ENCODE assay signal across 11 cellular contexts in the genomic region with DNA sequence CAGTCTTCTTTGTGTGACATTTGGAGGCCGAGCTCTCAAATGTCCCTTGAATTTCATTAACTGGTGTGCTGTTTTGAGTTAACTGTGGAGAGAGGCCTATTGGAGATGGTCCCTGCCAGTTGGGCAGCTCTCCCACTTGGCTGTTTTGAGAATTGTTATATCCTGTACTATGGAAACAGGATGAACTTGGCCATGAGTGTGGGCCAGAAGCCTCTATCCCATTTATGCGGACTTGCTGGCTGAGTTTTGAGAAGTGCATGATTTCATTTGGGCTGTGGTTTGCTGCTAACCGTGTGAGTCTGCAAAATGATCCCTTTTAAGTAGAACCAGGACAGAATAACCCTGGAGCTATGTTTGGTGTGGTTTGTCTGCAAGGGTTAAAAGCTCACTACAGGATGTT.
A peak's percentile ranks its signal among the peaks of the same experiment; 100 is the strongest.
DNase-seq lines count a peak whose midpoint lies in the region; ATAC-seq and TF ChIP-seq lines count a peak whose summit lies in the region.
"Had no signal": no experiment of that assay in that cellular context is flagged by ENCODE, and none has a peak within 500 bp of the region (broad histone marks: within the 10 kb centered on the region; RNA-seq: fewer than 3 reads in every experiment).

No MANE protein-coding gene starts in this region.

- TF ChIP-seq POLR2A in body of pancreas (IDR thresholded peaks at IDR 0.05), result no peak

- intact Hi-C loops in body of pancreas (cut with DNase I), result no loop called here
- intact Hi-C loops in left cardiac atrium (cut with DNase I), result loop anchor here in 1 of 2 donors (10.0 kb wide), 2 partner anchors 257 to 363 kb away; a partner anchor contains a TSS

- no peaks in the 10 kb centered on the region for H3K9me3 ChIP-seq in body of pancreas

- no peak overlapping the region for H3K4me3 ChIP-seq in body of pancreas

- DNase-seq in Daoy (ENCODE audit: low read depth) (peak; percentile 74), body of pancreas (peak; percentile 19 to 49 (median 37)), left cardiac atrium (peak; percentile 84), renal cortical epithelial cell (ENCODE audit: low read depth) (peak; percentile 66), DMS79 treated with DMSO at 0.1 percent for 48 hours (lab: John Stamatoyannopoulos, UW) (no peak), activated gamma-delta T cell treated with Interleukin-2 at 50 U/mL for 16 hours (no peak)
- DNase-seq: SW 1271 had no signal

- no peak for TF ChIP-seq CTCF in body of pancreas (IDR thresholded peaks at IDR 0.05)

- peak; percentile 48 for ATAC-seq in body of pancreas
- peak; percentile 92 to 95 for ATAC-seq in left cardiac atrium
- ATAC-seq in HG02571 (IDR thresholded peaks at IDR 0.05; ENCODE audit: unreplicated experiment), result no peak
- ATAC-seq in GM19395 (IDR thresholded peaks at IDR 0.05; ENCODE audit: unreplicated experiment), result no peak
- ATAC-seq: activated naive CD4-positive, alpha-beta T cell treated with anti-CD3 and anti-CD28 coated beads, Interleukin-2, amount 50 U/mL, for 72 hours had no signal

- 80 to 88% methylated on average over 3 of the region's 3 CpGs for WGBS in body of pancreas, 2 donors

- no peaks in the 10 kb centered on the region for H3K36me3 ChIP-seq in body of pancreas (replicated peaks in 1 of 2; ENCODE audit: insufficient read depth in 1 of 2, low read depth in 2 of 2)

- H3K27ac ChIP-seq in body of pancreas, result no peak overlapping the region
- H3K27ac ChIP-seq: KMS-11 had no signal

- H3K4me1 ChIP-seq in body of pancreas, result no peaks in the 10 kb centered on the region

- no peaks in the 10 kb centered on the region for H3K27me3 ChIP-seq in body of pancreas

Comparison
In these comparisons a context has a peak if more than half of its experiments do, and no peak if none do; other contexts are left out.
1. DNase-seq: peak in Daoy (single experiment), body of pancreas (4 of 4), left cardiac atrium (single experiment) and renal cortical epithelial cell (single experiment); none in DMS79 treated with DMSO at 0.1 percent for 48 hours (single experiment) and activated gamma-delta T cell treated with Interleukin-2 at 50 U/mL for 16 hours (single experiment).
2. ATAC-seq: peak in body of pancreas (single experiment) and left cardiac atrium (2 of 2); none in HG02571 (single experiment) and GM19395 (single experiment).